Comparison of ENCODE assay signal across 22 cellular contexts in genomic region chr1:67673468-67674201, GRCh38. TPM values are rescaled to one million over a fixed set of nuclear protein-coding genes. Genes with fewer than 3 reads are reported as not detected.
DNase-seq lines count a peak whose midpoint lies in the region; ATAC-seq and TF ChIP-seq lines count a peak whose summit lies in the region.
"Had no signal": no experiment of that assay in that cellular context is flagged by ENCODE, and none has a peak within 500 bp of the region (broad histone marks: within the 10 kb centered on the region; RNA-seq: fewer than 3 reads in every experiment).

No MANE protein-coding gene starts in this region.

- no peaks in the 10 kb centered on the region for H3K9me3 Mint-ChIP-seq in CD4-positive, alpha-beta T cell
- no peaks in the 10 kb centered on the region for H3K9me3 Mint-ChIP-seq in activated CD8-positive, alpha-beta T cell treated with anti-CD3 and anti-CD28 coated beads for 36 hours
- H3K9me3 Mint-ChIP-seq in naive thymus-derived CD8-positive, alpha-beta T cell: no peaks in the 10 kb centered on the region
- H3K9me3 Mint-ChIP-seq: activated T-helper 2 cell treated with anti-CD3 and anti-CD28 coated beads, Interferon-gamma antibody, Interleukin-2, Interleukin-4, amounts not matched to agents 10 μg/mL and 5 μg/mL and 100 μg/mL, durations not matched to agents 14 hours and 24 hours and 36 hours; central memory CD8-positive, alpha-beta T cell; dendritic cell treated with granulocyte-macrophage colony-stimulating factor and Interleukin-4, amounts not matched to agents 40 ng/mL and 50 ng/mL, for 4 days; endodermal cell; IgD-negative memory B cell had no signal

- no peak overlapping the region for H3K27ac ChIP-seq in CD4-positive, alpha-beta T cell (ENCODE audit: low read depth, low read length)
- H3K27ac ChIP-seq in HEK293 (ENCODE audit: extremely low read depth, low read depth, low read length): no peak overlapping the region
- no peak overlapping the region for H3K27ac ChIP-seq in right cardiac atrium (ENCODE audit: low read length)

- no peaks in the 10 kb centered on the region for H3K36me3 ChIP-seq in HEK293 (ENCODE audit: control insufficient read depth in 2 of 2, insufficient read depth in 1 of 2, low read length in 2 of 2)
- H3K36me3 ChIP-seq: left lung, SJCRH30 had no signal

- peaks cover 23% of the 10 kb centered on the region for H3K4me1 Mint-ChIP-seq in CD4-positive, alpha-beta T cell (ENCODE audit: low read depth)
- peaks cover 19% of the 10 kb centered on the region for H3K4me1 Mint-ChIP-seq in activated CD8-positive, alpha-beta T cell treated with anti-CD3 and anti-CD28 coated beads for 36 hours (ENCODE audit: low read depth)
- peaks cover 11 to 25% (median 22%) of the 10 kb centered on the region in 4 donors for H3K4me1 Mint-ChIP-seq in naive thymus-derived CD8-positive, alpha-beta T cell

- 98% methylated on average over 1 of the region's 1 CpG for WGBS in right cardiac atrium

- no peak overlapping the region for H3K4me3 Mint-ChIP-seq in CD4-positive, alpha-beta T cell
- no peak overlapping the region for H3K4me3 Mint-ChIP-seq in activated CD8-positive, alpha-beta T cell treated with anti-CD3 and anti-CD28 coated beads for 36 hours
- peak overlapping the region in 5 of 10 donors; percentile 53 to 75 (median 65) for H3K4me3 Mint-ChIP-seq in naive thymus-derived CD8-positive, alpha-beta T cell
- H3K4me3 Mint-ChIP-seq: central memory CD8-positive, alpha-beta T cell; dendritic cell treated with granulocyte-macrophage colony-stimulating factor and Interleukin-4, amounts not matched to agents 40 ng/mL and 50 ng/mL, for 4 days; endodermal cell; IgD-negative memory B cell had no signal

- ATAC-seq in CD4-positive, alpha-beta T cell (ENCODE audit: poor library complexity): no peak
- ATAC-seq in activated CD8-positive, alpha-beta T cell treated with anti-CD3 and anti-CD28 coated beads for 36 hours: no peak
- ATAC-seq in naive thymus-derived CD8-positive, alpha-beta T cell: no peak
- ATAC-seq in HG02678 (IDR thresholded peaks at IDR 0.05; ENCODE audit: unreplicated experiment) (no peak), HG03442 (IDR thresholded peaks at IDR 0.05; ENCODE audit: unreplicated experiment) (no peak), right cardiac atrium (no peak)

- CTCF ChIA-PET in CD4-positive, alpha-beta T cell (lab: Charles Lee): interaction anchor here (1.0 to 1.2 kb wide), 2 partner anchors 11 to 13 kb away, joined by 4 read pairs; no protein-coding TSS in a partner anchor
- CTCF ChIA-PET in HEK293 (lab: Yijun Ruan, JAX): interaction anchor here (0.6 to 1.3 kb wide), 4 partner anchors 12 to 1750 kb away, joined by 3 to 4 read pairs (median 3); no protein-coding TSS in a partner anchor
- CTCF ChIA-PET in activated CD8-positive, alpha-beta T cell treated with anti-CD3 and anti-CD28 coated beads for 36 hours (lab: Charles Lee): interaction anchor here (1.2 to 4.4 kb wide), 6 partner anchors 11 to 112 kb away, joined by 3 to 16 read pairs (median 5); partner anchors contain the start of gene GADD45A

- H3K4me3 ChIP-seq in HEK293 (ENCODE audit: low read depth, low read length) (no peak overlapping the region), right cardiac atrium (ENCODE audit: low read length) (no peak overlapping the region)
- H3K4me3 ChIP-seq: left lung, SJCRH30 had no signal

- no peaks in the 10 kb centered on the region for H3K36me3 Mint-ChIP-seq in CD4-positive, alpha-beta T cell (ENCODE audit: low read depth)
- H3K36me3 Mint-ChIP-seq in activated CD8-positive, alpha-beta T cell treated with anti-CD3 and anti-CD28 coated beads for 36 hours (ENCODE audit: low read depth): no peaks in the 10 kb centered on the region
- no peaks in the 10 kb centered on the region for H3K36me3 Mint-ChIP-seq in naive thymus-derived CD8-positive, alpha-beta T cell
- H3K36me3 Mint-ChIP-seq: IgD-negative memory B cell had no signal

- peaks cover 9% of the 10 kb centered on the region for H3K27me3 Mint-ChIP-seq in CD4-positive, alpha-beta T cell
- H3K27me3 Mint-ChIP-seq in activated CD8-positive, alpha-beta T cell treated with anti-CD3 and anti-CD28 coated beads for 36 hours: peaks cover 14% of the 10 kb centered on the region
- peaks cover 3 to 14% (median 4%) of the 10 kb centered on the region in 5 donors for H3K27me3 Mint-ChIP-seq in naive thymus-derived CD8-positive, alpha-beta T cell

- no peak for TF ChIP-seq CTCF in CD4-positive, alpha-beta T cell (IDR thresholded peaks at IDR 0.05)
- TF ChIP-seq CTCF in HEK293 (tag by site-specific recombination; IDR thresholded peaks at IDR 0.05): no peak
- TF ChIP-seq CTCF in activated CD8-positive, alpha-beta T cell treated with anti-CD3 and anti-CD28 coated beads for 36 hours (IDR thresholded peaks at IDR 0.05): no peak

- peak overlapping the region; percentile 62 for H3K27ac Mint-ChIP-seq in CD4-positive, alpha-beta T cell
- peak overlapping the region; percentile 78 for H3K27ac Mint-ChIP-seq in activated CD8-positive, alpha-beta T cell treated with anti-CD3 and anti-CD28 coated beads for 36 hours
- peak overlapping the region; percentile 33 to 94 (median 88) for H3K27ac Mint-ChIP-seq in naive thymus-derived CD8-positive, alpha-beta T cell
- H3K27ac Mint-ChIP-seq: endodermal cell had no signal

- peaks cover 9% of the 10 kb centered on the region for H3K27me3 ChIP-seq in CD4-positive, alpha-beta T cell (ENCODE audit: control insufficient read depth, insufficient read depth, low read length)
- H3K27me3 ChIP-seq in right cardiac atrium (ENCODE audit: control insufficient read depth, insufficient read depth): no peaks in the 10 kb centered on the region
- H3K27me3 ChIP-seq: left lung, SJCRH30 had no signal

- DNase-seq in CD4-positive, alpha-beta T cell: no peak
- DNase-seq in activated CD8-positive, alpha-beta T cell treated with anti-CD3 and anti-CD28 coated beads for 36 hours: no peak
- no peak for DNase-seq in naive thymus-derived CD8-positive, alpha-beta T cell
- no peak for DNase-seq in NCI-H1417 (lab: John Stamatoyannopoulos, UW)
- DNase-seq in right cardiac atrium: no peak
- DNase-seq: endodermal cell; left lung; mesenchymal stem cell; NCI-H187 treated with DMSO at 0.1 percent for 48 hours; RPMI8226; stimulated activated CD4-positive, alpha-beta T cell treated with anti-CD3 and anti-CD28 coated beads, Interleukin-12 subunit alpha, Interleukin-12 subunit beta, amount 100 ng/mL, for 4 hours; stimulated activated CD4-positive, alpha-beta T cell treated with anti-CD3 and anti-CD28 coated beads, Interleukin-4, amount 100 ng/mL, for 1 hour; SW 1271; trophoblast cell had no signal

- no peaks in the 10 kb centered on the region for H3K9me3 ChIP-seq in CD4-positive, alpha-beta T cell (ENCODE audit: control insufficient read depth, low read length)
- H3K9me3 ChIP-seq in HEK293 (ENCODE audit: control insufficient read depth, insufficient read depth, low read depth, low read length) (no peaks in the 10 kb centered on the region), right cardiac atrium (ENCODE audit: control insufficient read depth, low read length) (no peaks in the 10 kb centered on the region)
- H3K9me3 ChIP-seq: left lung, SJCRH30 had no signal

- POLR2A ChIA-PET in CD4-positive, alpha-beta T cell (lab: Charles Lee): interaction anchor here (1.1 to 4.1 kb wide), 3 partner anchors 9 to 67 kb away, joined by 4 to 74 read pairs (median 4); partner anchors contain the start of gene GADD45A
- POLR2A ChIA-PET in HEK293 (lab: Yijun Ruan, JAX): interaction anchor here (4.5 kb wide), 1 partner anchor 11 kb away, joined by 43 read pairs; the partner anchor contains the start of gene GADD45A
- POLR2A ChIA-PET in activated CD8-positive, alpha-beta T cell treated with anti-CD3 and anti-CD28 coated beads for 36 hours (lab: Charles Lee): interaction anchor here (0.7 to 4.7 kb wide), 2 partner anchors 11 to 680 kb away, joined by 3 to 33 read pairs; partner anchors contain the start of gene GADD45A
- POLR2A ChIA-PET in naive thymus-derived CD8-positive, alpha-beta T cell (lab: Charles Lee): interaction anchor here (0.6 to 1.9 kb wide), 4 partner anchors 9 to 244 kb away, joined by 3 to 33 read pairs (median 4); partner anchors contain the start of genes GADD45A and SERBP1

- intact Hi-C loops in CD4-positive, alpha-beta T cell (cut with DNase I, micrococcal nuclease): loop anchor here (1.0 to 2.0 kb wide), 2 partner anchors 12 to 15 kb away; partner anchors contain the start of gene GADD45A (in 1 of the 2)
- intact Hi-C loops in activated CD8-positive, alpha-beta T cell treated with anti-CD3 and anti-CD28 coated beads for 36 hours (cut with micrococcal nuclease): no loop called here
- intact Hi-C loops in right cardiac atrium (cut with DNase I): no loop called here

- H3K4me1 ChIP-seq in HEK293 (ENCODE audit: control insufficient read depth, insufficient read depth, low read length) (peaks cover 7% of the 10 kb centered on the region), right cardiac atrium (ENCODE audit: control insufficient read depth, insufficient read depth, low read length) (peaks cover 4% of the 10 kb centered on the region)

TF ChIP-seq in HEK293, 187 proteins besides CTCF, POLR2A, EP300 and RAD21:
- TF ChIP-seq ZNF629 (tag by site-specific recombination; IDR thresholded peaks at IDR 0.05) (0 out of 2 replicates have a peak, but pooled peaks have one; percentile 11), SCRT1 (tag by site-specific recombination; IDR thresholded peaks at IDR 0.05; ENCODE audit: borderline replicate concordance) (peak; percentile 66; the same call in 1 of the 2 replicates), SP3 (tag by site-specific recombination; IDR thresholded peaks at IDR 0.05) (no peak), SALL2 (tag by site-specific recombination; IDR thresholded peaks at IDR 0.05; ENCODE audit: borderline replicate concordance) (no peak), ZNF366 (tag by site-specific recombination; conservative IDR thresholded peaks at IDR 0.05) (peak; percentile 99), SCRT2 (tag by site-specific recombination; IDR thresholded peaks at IDR 0.05) (peak; percentile 90)

RNA-seq across cellular contexts. Expression of gene GADD45A, which starts 11.4 kb away (rescaled TPM):
- 100 to 1,000 TPM; 136 to 140 TPM for total RNA-seq in CD4-positive, alpha-beta T cell
- 10 to 100 TPM; 33.5 to 34.3 TPM for total RNA-seq in activated CD8-positive, alpha-beta T cell treated with anti-CD3 and anti-CD28 coated beads for 36 hours
- 10 to 100 TPM; 19.0 to 19.5 TPM for total RNA-seq in naive thymus-derived CD8-positive, alpha-beta T cell
- polyA plus RNA-seq in naive thymus-derived CD8-positive, alpha-beta T cell: 10 to 100 TPM in 1 of 3 donors, 1 to 10 TPM in 2; 4.1 to 13.0 (median 5.7) TPM
- 10 to 100 TPM; 10.5 to 23.3 (median 18.2) TPM for total RNA-seq in right cardiac atrium
- polyA plus RNA-seq in right cardiac atrium: 24.6 TPM

Comparison
In these comparisons a context has a peak if more than half of its experiments do, and no peak if none do; other contexts are left out.
1. intact Hi-C loops: an anchor here in CD4-positive, alpha-beta T cell (1.0 to 2.0 kb wide); none called in activated CD8-positive, alpha-beta T cell treated with anti-CD3 and anti-CD28 coated beads for 36 hours and right cardiac atrium.